In genomic region chr1:194372266-194372665, GRCh38 we compare ENCODE assay signal across 22 cellular contexts.
DNase-seq lines count a peak whose midpoint lies in the region; ATAC-seq, FAIRE-seq and TF ChIP-seq lines count a peak whose summit lies in the region.
"Had no signal": no experiment of that assay in that cellular context is flagged by ENCODE, and none has a peak within 500 bp of the region (broad histone marks: within the 10 kb centered on the region; RNA-seq: fewer than 3 reads in every experiment).

No MANE protein-coding gene starts in this region.

- CTCF ChIA-PET in A549 (lab: Yijun Ruan, JAX) = no interaction called here

- peak overlapping the region; percentile 14 for H2AFZ ChIP-seq in SU-DHL-6 (ENCODE audit: low read depth, low read length, severe bottlenecking)

- ATAC-seq in A549 = no peak
- ATAC-seq in stimulated activated naive CD8-positive, alpha-beta T cell treated with anti-CD3 and anti-CD28 coated beads, Interleukin-15, Interleukin-2, amounts not matched to agents 100 U/mL and 50 U/mL, for 24 hours = no peak

- no peaks in the 10 kb centered on the region for H4K20me1 ChIP-seq in SU-DHL-6 (ENCODE audit: low read depth, low read length)

- FAIRE-seq in A549 (lab: Jason Lieb, UNC) = peak; percentile 73
- FAIRE-seq: GM12891, GM18507, H54 had no signal

- H3K4me1 ChIP-seq in A549 (no peaks in the 10 kb centered on the region), SJCRH30 (no peaks in the 10 kb centered on the region)
- H3K4me1 ChIP-seq: HAP-1 had no signal

- 47% methylated on average over 2 of the region's 2 CpGs for whole genome bisulfite sequencing in A549 (ENCODE audit: missing lambda C conversion rate)

- no peak for TF ChIP-seq EP300 in A549 (IDR thresholded peaks at IDR 0.05)

- TF ChIP-seq CTCF in A549 (IDR thresholded peaks at IDR 0.05) = no peak
- TF ChIP-seq CTCF in SU-DHL-6 (IDR thresholded peaks at IDR 0.05; ENCODE audit: insufficient read depth, low read length, poor library complexity, severe bottlenecking) = no peak

- H3K79me2 ChIP-seq in SU-DHL-6 (ENCODE audit: insufficient read depth, low read length) = no peaks in the 10 kb centered on the region

- peaks cover 3% of the 10 kb centered on the region; the same call in 1 of the 2 replicates for H3K36me3 ChIP-seq in SU-DHL-6 (ENCODE audit: low read length)
- H3K36me3 ChIP-seq in SJCRH30 = no peaks in the 10 kb centered on the region
- H3K36me3 ChIP-seq: HAP-1 had no signal

- POLR2A ChIA-PET in A549 (lab: Yijun Ruan, JAX) = no interaction called here

- H3K27ac ChIP-seq in A549 = no peak overlapping the region
- no peak overlapping the region for H3K27ac ChIP-seq in SU-DHL-6 (ENCODE audit: low read depth, low read length)
- no peak overlapping the region for H3K27ac ChIP-seq in SJCRH30
- H3K27ac ChIP-seq in caudate nucleus (ENCODE audit: low read depth, low read length) = no peak overlapping the region
- H3K27ac ChIP-seq: 22Rv1 had no signal

- H3K4me3 ChIP-seq in A549 (no peak overlapping the region), SU-DHL-6 (ENCODE audit: insufficient read depth, low read length, poor library complexity, severe bottlenecking) (no peak overlapping the region), SJCRH30 (no peak overlapping the region)
- H3K4me3 ChIP-seq: HAP-1 had no signal

- DNase-seq in A549 (ENCODE audit: low read depth in 1 of 2, low spot score in 1 of 2) (no peak), globus pallidus (ENCODE audit: low spot score) (peak; percentile 58), pons (ENCODE audit: low spot score) (peak; percentile 68), SJCRH30 (no peak), COR-L47 (lab: John Stamatoyannopoulos, UW) (no peak), caudate nucleus (lab: John Stamatoyannopoulos, UW) (no peak)
- DNase-seq in stimulated activated naive CD8-positive, alpha-beta T cell treated with anti-CD3 and anti-CD28 coated beads, Interleukin-15, Interleukin-2, amounts not matched to agents 100 U/mL and 50 U/mL, for 24 hours = no peak
- DNase-seq: ACHN; AML-193; C1 segment of cervical spinal cord; CD4-positive, alpha-beta memory T cell; DMS53; DMS79 treated with DMSO at 0.1 percent for 48 hours; GF-D8; GOT3; HFFc6 had no signal

- no peak overlapping the region for H3K9ac ChIP-seq in SU-DHL-6 (ENCODE audit: low read length)

- no peak for TF ChIP-seq POLR2A in A549 (IDR thresholded peaks at IDR 0.05; ENCODE audit: low read length)

- no peak for TF ChIP-seq RAD21 in A549 (conservative IDR thresholded peaks at IDR 0.05 in 1 of 2, IDR thresholded peaks at IDR 0.05 in 1 of 2)

- H3K9me3 ChIP-seq in A549 (no peaks in the 10 kb centered on the region), SU-DHL-6 (ENCODE audit: insufficient read depth, low read length) (0 out of 2 replicates have a peak, but pooled peaks cover 7% of the 10 kb centered on the region), SJCRH30 (replicated peaks) (no peaks in the 10 kb centered on the region)
- H3K9me3 ChIP-seq: HAP-1 had no signal

- no peaks in the 10 kb centered on the region for H3K9me2 ChIP-seq in SU-DHL-6 (replicated peaks; ENCODE audit: insufficient read depth, low read length)

- no peaks in the 10 kb centered on the region for H3F3A ChIP-seq in SU-DHL-6 (ENCODE audit: insufficient read depth)

- H3K27me3 ChIP-seq in SU-DHL-6 (ENCODE audit: low read length) = no peaks in the 10 kb centered on the region
- H3K27me3 ChIP-seq in SJCRH30 = no peaks in the 10 kb centered on the region

- H3K4me2 ChIP-seq in A549 = no peak overlapping the region
- peak overlapping the region; percentile 8 for H3K4me2 ChIP-seq in SU-DHL-6 (ENCODE audit: low read depth, low read length, poor library complexity, severe bottlenecking)

TF ChIP-seq in A549, 52 proteins besides CTCF, POLR2A, EP300 and RAD21:
- no peak for TF ChIP-seq PHF8 (IDR thresholded peaks at IDR 0.05; ENCODE audit: borderline replicate concordance, low read depth)
- TF ChIP-seq REST (IDR thresholded peaks at IDR 0.05) = no peak
- TF ChIP-seq SMC3 (IDR thresholded peaks at IDR 0.05) = no peak
- no peak for TF ChIP-seq NFE2L2 (conservative IDR thresholded peaks at IDR 0.05; ENCODE audit: low read length)
TF ChIP-seq in A549: peak in this region for 0.

Comparison
In these comparisons a context has a peak if more than half of its experiments do, and no peak if none do; other contexts are left out.
1. DNase-seq: peak in globus pallidus (single experiment) and pons (single experiment); none in A549 (0 of 2), SJCRH30 (0 of 2), COR-L47 (single experiment), caudate nucleus (0 of 61) and stimulated activated naive CD8-positive, alpha-beta T cell treated with anti-CD3 and anti-CD28 coated beads, Interleukin-15, Interleukin-2, amounts not matched to agents 100 U/mL and 50 U/mL, for 24 hours (single experiment).